14 cellular contexts compared by ENCODE assay signal in the genomic region with DNA sequence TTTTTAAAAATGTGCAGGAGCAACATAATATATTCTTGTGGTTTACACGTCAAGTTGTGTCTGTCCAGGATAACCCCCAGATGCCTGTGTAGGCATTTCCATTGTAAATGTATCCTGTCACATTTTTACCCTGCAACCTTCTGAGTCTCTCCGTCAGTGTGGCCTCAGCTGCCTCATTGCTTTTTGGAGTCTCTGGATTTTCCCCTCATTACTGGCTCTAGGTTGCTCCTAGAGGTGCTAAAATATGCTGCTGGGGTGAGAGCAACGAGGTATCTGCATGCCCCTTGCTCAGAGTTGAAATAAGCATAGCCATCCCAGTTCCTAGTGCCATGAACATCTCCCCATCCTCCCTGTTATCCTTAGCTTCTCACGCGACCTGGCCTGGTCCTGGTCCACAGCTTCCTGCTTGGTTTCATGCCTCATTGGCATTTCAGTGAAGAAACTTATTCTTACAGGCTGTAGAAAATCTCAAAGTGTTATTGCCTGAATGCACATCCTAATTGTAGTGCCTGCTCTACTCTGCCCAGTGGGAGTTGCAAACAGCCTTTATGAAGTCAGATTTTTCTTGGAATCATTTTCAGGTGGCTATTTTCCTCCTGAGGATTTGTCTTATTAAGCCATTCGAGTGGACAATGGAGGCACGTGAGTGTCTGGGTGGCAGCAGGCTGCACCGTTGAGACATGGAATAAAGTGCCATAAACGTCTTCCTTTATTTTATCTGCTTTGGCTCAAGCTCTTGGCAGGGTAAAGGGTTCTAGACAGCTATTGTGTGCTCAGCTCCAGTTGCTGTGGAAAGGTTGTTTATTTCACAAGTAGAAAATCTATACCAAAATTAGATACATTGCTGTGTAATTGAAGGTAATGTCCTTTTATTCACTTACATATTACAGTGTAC. TPM values are rescaled to one million over a fixed set of nuclear protein-coding genes. Genes with fewer than 3 reads are reported as not detected.
DNase-seq lines count a peak whose midpoint lies in the region; ATAC-seq and TF ChIP-seq lines count a peak whose summit lies in the region.
"Had no signal": no experiment of that assay in that cellular context is flagged by ENCODE, and none has a peak within 500 bp of the region (broad histone marks: within the 10 kb centered on the region; RNA-seq: fewer than 3 reads in every experiment).

No MANE protein-coding gene starts in this region.

- no peaks in the 10 kb centered on the region for H3K27me3 Mint-ChIP-seq in activated CD4-positive, alpha-beta T cell treated with anti-CD3 and anti-CD28 coated beads for 36 hours

- H3K27ac Mint-ChIP-seq in activated CD4-positive, alpha-beta T cell treated with anti-CD3 and anti-CD28 coated beads for 36 hours, result peak overlapping the region; percentile 88

- POLR2A ChIA-PET in activated CD4-positive, alpha-beta T cell treated with anti-CD3 and anti-CD28 coated beads for 36 hours (lab: Charles Lee), result interaction anchor here (0.8 kb wide), 1 partner anchor 11 kb away, joined by 3 read pairs; no protein-coding TSS in a partner anchor

- H3K4me1 Mint-ChIP-seq in activated CD4-positive, alpha-beta T cell treated with anti-CD3 and anti-CD28 coated beads for 36 hours, result peaks cover 99% of the 10 kb centered on the region

- no peaks in the 10 kb centered on the region for H4K20me1 ChIP-seq in osteoblast (ENCODE audit: insufficient read depth, low read length)

- H3K4me2 ChIP-seq in osteoblast (ENCODE audit: insufficient read depth, low read length), result peak overlapping the region; percentile 0

- peaks cover 3% of the 10 kb centered on the region for H3K9me3 Mint-ChIP-seq in activated CD4-positive, alpha-beta T cell treated with anti-CD3 and anti-CD28 coated beads for 36 hours (ENCODE audit: low read depth)

- H3K9me3 ChIP-seq in effector memory CD4-positive, alpha-beta T cell (ENCODE audit: control insufficient read depth, low read length), result no peaks in the 10 kb centered on the region
- H3K9me3 ChIP-seq in osteoblast (ENCODE audit: low read depth, low read length), result no peaks in the 10 kb centered on the region
- peaks cover 0 to 5% of the 10 kb centered on the region in 2 donors for H3K9me3 ChIP-seq in ascending aorta
- no peaks in the 10 kb centered on the region for H3K9me3 ChIP-seq in HAP-1
- H3K9me3 ChIP-seq: upper lobe of right lung had no signal

- intact Hi-C loops in activated CD4-positive, alpha-beta T cell treated with anti-CD3 and anti-CD28 coated beads for 36 hours (cut with DNase I, micrococcal nuclease), result loop anchor here (5.0 to 10.0 kb wide), 4 partner anchors 79 to 727 kb away; no protein-coding TSS in a partner anchor
- intact Hi-C loops in ascending aorta (cut with DNase I), result no loop called here

- H3K4me3 Mint-ChIP-seq in activated CD4-positive, alpha-beta T cell treated with anti-CD3 and anti-CD28 coated beads for 36 hours, result peak overlapping the region; percentile 3

- H3K36me3 Mint-ChIP-seq in activated CD4-positive, alpha-beta T cell treated with anti-CD3 and anti-CD28 coated beads for 36 hours (ENCODE audit: low read depth), result peaks cover 76% of the 10 kb centered on the region

- no peaks in the 10 kb centered on the region for H3K27me3 ChIP-seq in effector memory CD4-positive, alpha-beta T cell (replicated peaks; ENCODE audit: control insufficient read depth, insufficient read depth, low read length, poor library complexity, severe bottlenecking)
- no peaks in the 10 kb centered on the region for H3K27me3 ChIP-seq in osteoblast (ENCODE audit: insufficient read depth, low read length)
- H3K27me3 ChIP-seq in ascending aorta, result no peaks in the 10 kb centered on the region
- no peaks in the 10 kb centered on the region for H3K27me3 ChIP-seq in HAP-1 (ENCODE audit: low read depth)
- H3K27me3 ChIP-seq: upper lobe of right lung had no signal

- CTCF ChIA-PET in activated CD4-positive, alpha-beta T cell treated with anti-CD3 and anti-CD28 coated beads for 36 hours (lab: Charles Lee), result interaction anchor here (0.6 to 1.6 kb wide), 8 partner anchors 10 to 700 kb away, joined by 3 to 9 read pairs (median 4); no protein-coding TSS in a partner anchor

- ATAC-seq in activated CD4-positive, alpha-beta T cell treated with anti-CD3 and anti-CD28 coated beads for 36 hours, result no peak
- ATAC-seq: upper lobe of right lung had no signal

- no peak overlapping the region for H3K4me3 ChIP-seq in effector memory CD4-positive, alpha-beta T cell (ENCODE audit: insufficient read depth, low read depth, low read length, poor library complexity, severe bottlenecking)
- no peak overlapping the region for H3K4me3 ChIP-seq in osteoblast (ENCODE audit: insufficient read depth, low read length)
- H3K4me3 ChIP-seq in ascending aorta, result no peak overlapping the region
- H3K4me3 ChIP-seq in HAP-1, result no peak overlapping the region
- H3K4me3 ChIP-seq: upper lobe of right lung had no signal

- no peak overlapping the region for H2AFZ ChIP-seq in osteoblast (ENCODE audit: low read length)

- DNase-seq in activated CD4-positive, alpha-beta T cell treated with anti-CD3 and anti-CD28 coated beads for 36 hours, result no peak
- DNase-seq in activated CD4-positive, alpha-beta T cell treated with anti-CD3 and anti-CD28 coated beads, Interleukin-2, amount 50 U/mL, for 4 hours, result no peak
- DNase-seq in RPMI7951 (ENCODE audit: low read depth) (peak; percentile 23), osteoblast (ENCODE audit: insufficient read length, low spot score, missing footprints) (no peak), ascending aorta (ENCODE audit: low spot score in 2 of 2) (no peak), NK-92 (lab: John Stamatoyannopoulos, UW; ENCODE audit: unreplicated experiment) (no peak), HAP-1 (ENCODE audit: low spot score in 2 of 2) (no peak)
- DNase-seq in effector memory CD4-positive, alpha-beta T cell, result no peak
- DNase-seq: activated CD4-positive, CD25-positive, alpha-beta regulatory T cell treated with anti-CD3 and anti-CD28 coated beads, Interleukin-2, amount 50 U/mL, for 72 hours; cerebellar nuclear complex; glutamatergic neuron; NCI-H2029 treated with DMSO at 0.1 percent for 48 hours; SW 1271; upper lobe of right lung had no signal

- H3K36me3 ChIP-seq in effector memory CD4-positive, alpha-beta T cell (ENCODE audit: control insufficient read depth, insufficient read depth, low read length), result peaks cover 16% of the 10 kb centered on the region
- H3K36me3 ChIP-seq in osteoblast (ENCODE audit: insufficient read depth, low read length), result no peaks in the 10 kb centered on the region
- H3K36me3 ChIP-seq in ascending aorta, result peaks cover 0 to 5% of the 10 kb centered on the region in 2 donors
- peaks cover 33% of the 10 kb centered on the region for H3K36me3 ChIP-seq in HAP-1 (replicated peaks)

- H3K4me1 ChIP-seq in effector memory CD4-positive, alpha-beta T cell (ENCODE audit: control insufficient read depth, insufficient read depth, low read length, poor library complexity, severe bottlenecking), result peaks cover 57% of the 10 kb centered on the region
- H3K4me1 ChIP-seq in osteoblast (ENCODE audit: insufficient read depth, low read length), result peaks cover 15% of the 10 kb centered on the region
- H3K4me1 ChIP-seq in ascending aorta, result no peaks in the 10 kb centered on the region
- H3K4me1 ChIP-seq in HAP-1, result no peaks in the 10 kb centered on the region

- H3K79me2 ChIP-seq in osteoblast (ENCODE audit: insufficient read depth, low read length), result no peaks in the 10 kb centered on the region

- peak overlapping the region; percentile 47 for H3K27ac ChIP-seq in effector memory CD4-positive, alpha-beta T cell (ENCODE audit: insufficient read depth, low read length, poor library complexity, severe bottlenecking)
- H3K27ac ChIP-seq in osteoblast (ENCODE audit: low read depth, low read length) (peak overlapping the region; percentile 19), ascending aorta (no peak overlapping the region)
- H3K27ac ChIP-seq: upper lobe of right lung had no signal

- in situ Hi-C loops in HAP-1 (cut with MboI; ENCODE audit: low sequenced_read_pairs), result no loop called here

- TF ChIP-seq CTCF in osteoblast (IDR thresholded peaks at IDR 0.05; ENCODE audit: extremely low read depth, low read depth, low read length), result no peak
- TF ChIP-seq CTCF in ascending aorta (IDR thresholded peaks at IDR 0.05), result no peak

RNA-seq across cellular contexts. Expression of a gene that starts 33.2 kb away (rescaled TPM):
- 10 to 100 TPM; 27.7 to 34.6 TPM for total RNA-seq in activated CD4-positive, alpha-beta T cell treated with anti-CD3 and anti-CD28 coated beads for 36 hours
- total RNA-seq in RPMI7951 (2014; rRNA removed; shearing (Covaris generic)), result 12.9 and 13.1 TPM in 2 replicates
- 11.2 and 11.9 TPM in 2 replicates for total RNA-seq in osteoblast
- total RNA-seq in ascending aorta, result 6.9 TPM

RNA-seq across cellular contexts. Expression of a gene that starts 33.5 kb away (rescaled TPM):
- 10 to 100 TPM; 13.0 to 17.8 TPM for total RNA-seq in activated CD4-positive, alpha-beta T cell treated with anti-CD3 and anti-CD28 coated beads for 36 hours
- 21.9 and 24.0 TPM in 2 replicates for total RNA-seq in RPMI7951 (2014; rRNA removed; shearing (Covaris generic))
- total RNA-seq in osteoblast, result 21.4 and 27.4 TPM in 2 replicates
- 5.5 TPM for total RNA-seq in ascending aorta

Comparison
In these comparisons a context has a peak if more than half of its experiments do, and no peak if none do; other contexts are left out.
1. H3K27ac ChIP-seq: peak in effector memory CD4-positive, alpha-beta T cell (single experiment) and osteoblast (single experiment); none in ascending aorta (0 of 2).